In genomic region chr3:160226026-160226739, GRCh38 we compare ENCODE assay signal across 1 cellular context.
TF ChIP-seq lines count a peak whose summit lies in the region.

No MANE protein-coding gene starts in this region.

TF ChIP-seq in H1, 55 proteins besides CTCF, POLR2A, EP300 and RAD21:
- TF ChIP-seq HDAC6 (IDR thresholded peaks at IDR 0.05; ENCODE audit: low read depth, low read length), result no peak
- no peak for TF ChIP-seq BCL11A (IDR thresholded peaks at IDR 0.05; ENCODE audit: low read depth in 2 of 2, low read length in 2 of 2)
- no peak for TF ChIP-seq SAP30 (IDR thresholded peaks at IDR 0.05; ENCODE audit: insufficient read depth, insufficient replicate concordance, low read length)
- no peak for TF ChIP-seq SP1 (IDR thresholded peaks at IDR 0.05; ENCODE audit: low read depth, low read length)
- TF ChIP-seq RBBP5 (IDR thresholded peaks at IDR 0.05; ENCODE audit: borderline replicate concordance, low read depth, low read length), result 0 out of 2 replicates have a peak, but pooled peaks have one; percentile 40
- TF ChIP-seq JUND (IDR thresholded peaks at IDR 0.05; ENCODE audit: low read length), result no peak
- TF ChIP-seq RXRA (IDR thresholded peaks at IDR 0.05; ENCODE audit: insufficient read depth, low read depth, low read length), result no peak
- TF ChIP-seq CBX8 (IDR thresholded peaks at IDR 0.05; ENCODE audit: borderline replicate concordance, low read depth, low read length), result no peak
- TF ChIP-seq FOSL1 (IDR thresholded peaks at IDR 0.05; ENCODE audit: insufficient read depth, low read depth, low read length), result no peak
- TF ChIP-seq CHD1 (IDR thresholded peaks at IDR 0.05; ENCODE audit: low read depth, low read length), result no peak
- no peak for TF ChIP-seq HDAC2 (IDR thresholded peaks at IDR 0.05; ENCODE audit: borderline replicate concordance in 1 of 2, low read depth in 2 of 2, low read length in 2 of 2)
- TF ChIP-seq CREB1 (IDR thresholded peaks at IDR 0.05), result peak; percentile 14
- no peak for TF ChIP-seq POU5F1 (IDR thresholded peaks at IDR 0.05; ENCODE audit: low read depth, low read length)
- no peak for TF ChIP-seq YY1 (IDR thresholded peaks at IDR 0.05; ENCODE audit: low read depth, low read length)
- TF ChIP-seq ASH2L (IDR thresholded peaks at IDR 0.05; ENCODE audit: low read length), result peak; percentile 2
- TF ChIP-seq SUZ12 (IDR thresholded peaks at IDR 0.05; ENCODE audit: low read length), result peak; percentile 93
- TF ChIP-seq NANOG (IDR thresholded peaks at IDR 0.05; ENCODE audit: insufficient read depth, low read depth, low read length, poor library complexity, severe bottlenecking), result no peak
- 0 out of 2 replicates have a peak, but pooled peaks have one; percentile 47 for TF ChIP-seq USF2 (IDR thresholded peaks at IDR 0.05; ENCODE audit: low read length)
- TF ChIP-seq EZH2 (IDR thresholded peaks at IDR 0.05; ENCODE audit: low read depth, low read length, severe bottlenecking), result peak; percentile 94
- TF ChIP-seq RNF2 (IDR thresholded peaks at IDR 0.05; ENCODE audit: borderline replicate concordance, low read depth, low read length, missing control alignments, poor library complexity, severe bottlenecking), result peak; percentile 53
- peak; percentile 75 for TF ChIP-seq KDM4A (IDR thresholded peaks at IDR 0.05; ENCODE audit: low read depth, low read length, severe bottlenecking)
- no peak; the same call in 1 of the 2 replicates for TF ChIP-seq TBP (IDR thresholded peaks at IDR 0.05; ENCODE audit: low read depth, low read length)
- no peak for TF ChIP-seq ATF2 (IDR thresholded peaks at IDR 0.05; ENCODE audit: low read length)
- TF ChIP-seq CHD7 (IDR thresholded peaks at IDR 0.05; ENCODE audit: insufficient replicate concordance, low read length), result no peak
- no peak for TF ChIP-seq KDM1A (IDR thresholded peaks at IDR 0.05; ENCODE audit: borderline replicate concordance, low read length)
- TF ChIP-seq ZNF274 (IDR thresholded peaks at IDR 0.05; ENCODE audit: borderline replicate concordance, extremely low read depth, low read length), result no peak
- peak; percentile 99 for TF ChIP-seq MAX (IDR thresholded peaks at IDR 0.05)
- TF ChIP-seq E2F6 (IDR thresholded peaks at IDR 0.05), result peak; percentile 99
